Comparison of ENCODE assay signal across 2 cellular contexts in the genomic region with DNA sequence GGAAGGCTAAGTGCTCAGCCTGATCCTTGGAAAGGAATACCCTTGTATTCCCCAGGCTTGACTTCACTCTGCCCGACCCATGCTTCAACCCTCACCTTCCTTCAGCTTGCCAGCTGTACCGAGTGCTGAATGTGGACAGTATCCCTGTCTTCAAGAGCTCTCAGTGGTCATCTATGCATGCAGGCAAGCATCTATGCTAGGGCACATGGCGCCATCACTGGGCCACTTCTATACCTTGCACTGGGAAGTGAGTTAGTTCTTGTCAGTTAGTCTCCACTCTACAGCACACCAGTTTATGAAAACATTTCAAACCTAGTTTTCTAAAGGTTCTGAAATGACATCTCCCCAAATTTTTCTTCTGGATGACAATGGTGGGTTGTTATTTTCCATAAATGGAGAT.
TF ChIP-seq lines count a peak whose summit lies in the region.

No MANE protein-coding gene starts in this region.

TF ChIP-seq in GM23338, 12 proteins besides CTCF, POLR2A, EP300 and RAD21 (continues in another document):
- TF ChIP-seq EZH2 (IDR thresholded peaks at IDR 0.05; ENCODE audit: low read depth, unreplicated experiment) (no peak), JUNB (IDR thresholded peaks at IDR 0.05; ENCODE audit: unreplicated experiment) (no peak), CREB1 (CRISPR knock-in tag; IDR thresholded peaks at IDR 0.05; ENCODE audit: low read depth) (no peak), NANOG (IDR thresholded peaks at IDR 0.05; ENCODE audit: borderline replicate concordance) (no peak), ZNF114 (CRISPR knock-in tag; IDR thresholded peaks at IDR 0.05) (no peak), EZH2phosphoT487 (IDR thresholded peaks at IDR 0.05; ENCODE audit: unreplicated experiment) (no peak), ZNF331 (CRISPR knock-in tag; IDR thresholded peaks at IDR 0.05; ENCODE audit: low read depth) (no peak), POLR2AphosphoS5 (IDR thresholded peaks at IDR 0.05; ENCODE audit: low read depth) (no peak)
- TF ChIP-seq, protein P1, sequence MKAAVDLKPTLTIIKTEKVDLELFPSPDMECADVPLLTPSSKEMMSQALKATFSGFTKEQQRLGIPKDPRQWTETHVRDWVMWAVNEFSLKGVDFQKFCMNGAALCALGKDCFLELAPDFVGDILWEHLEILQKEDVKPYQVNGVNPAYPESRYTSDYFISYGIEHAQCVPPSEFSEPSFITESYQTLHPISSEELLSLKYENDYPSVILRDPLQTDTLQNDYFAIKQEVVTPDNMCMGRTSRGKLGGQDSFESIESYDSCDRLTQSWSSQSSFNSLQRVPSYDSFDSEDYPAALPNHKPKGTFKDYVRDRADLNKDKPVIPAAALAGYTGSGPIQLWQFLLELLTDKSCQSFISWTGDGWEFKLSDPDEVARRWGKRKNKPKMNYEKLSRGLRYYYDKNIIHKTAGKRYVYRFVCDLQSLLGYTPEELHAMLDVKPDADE (IDR thresholded peaks at IDR 0.05): no peak
- TF ChIP-seq, protein P2, sequence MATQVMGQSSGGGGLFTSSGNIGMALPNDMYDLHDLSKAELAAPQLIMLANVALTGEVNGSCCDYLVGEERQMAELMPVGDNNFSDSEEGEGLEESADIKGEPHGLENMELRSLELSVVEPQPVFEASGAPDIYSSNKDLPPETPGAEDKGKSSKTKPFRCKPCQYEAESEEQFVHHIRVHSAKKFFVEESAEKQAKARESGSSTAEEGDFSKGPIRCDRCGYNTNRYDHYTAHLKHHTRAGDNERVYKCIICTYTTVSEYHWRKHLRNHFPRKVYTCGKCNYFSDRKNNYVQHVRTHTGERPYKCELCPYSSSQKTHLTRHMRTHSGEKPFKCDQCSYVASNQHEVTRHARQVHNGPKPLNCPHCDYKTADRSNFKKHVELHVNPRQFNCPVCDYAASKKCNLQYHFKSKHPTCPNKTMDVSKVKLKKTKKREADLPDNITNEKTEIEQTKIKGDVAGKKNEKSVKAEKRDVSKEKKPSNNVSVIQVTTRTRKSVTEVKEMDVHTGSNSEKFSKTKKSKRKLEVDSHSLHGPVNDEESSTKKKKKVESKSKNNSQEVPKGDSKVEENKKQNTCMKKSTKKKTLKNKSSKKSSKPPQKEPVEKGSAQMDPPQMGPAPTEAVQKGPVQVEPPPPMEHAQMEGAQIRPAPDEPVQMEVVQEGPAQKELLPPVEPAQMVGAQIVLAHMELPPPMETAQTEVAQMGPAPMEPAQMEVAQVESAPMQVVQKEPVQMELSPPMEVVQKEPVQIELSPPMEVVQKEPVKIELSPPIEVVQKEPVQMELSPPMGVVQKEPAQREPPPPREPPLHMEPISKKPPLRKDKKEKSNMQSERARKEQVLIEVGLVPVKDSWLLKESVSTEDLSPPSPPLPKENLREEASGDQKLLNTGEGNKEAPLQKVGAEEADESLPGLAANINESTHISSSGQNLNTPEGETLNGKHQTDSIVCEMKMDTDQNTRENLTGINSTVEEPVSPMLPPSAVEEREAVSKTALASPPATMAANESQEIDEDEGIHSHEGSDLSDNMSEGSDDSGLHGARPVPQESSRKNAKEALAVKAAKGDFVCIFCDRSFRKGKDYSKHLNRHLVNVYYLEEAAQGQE (IDR thresholded peaks at IDR 0.05; ENCODE audit: unreplicated experiment): no peak

TF ChIP-seq in H1, 55 proteins besides CTCF, POLR2A, EP300 and RAD21:
- TF ChIP-seq NANOG (IDR thresholded peaks at IDR 0.05; ENCODE audit: insufficient read depth, low read depth, low read length, poor library complexity, severe bottlenecking) (no peak), TAF1 (IDR thresholded peaks at IDR 0.05; ENCODE audit: low read depth, low read length) (no peak), RXRA (IDR thresholded peaks at IDR 0.05; ENCODE audit: insufficient read depth, low read depth, low read length) (no peak), HDAC6 (IDR thresholded peaks at IDR 0.05; ENCODE audit: low read depth, low read length) (no peak), RFX5 (IDR thresholded peaks at IDR 0.05; ENCODE audit: borderline replicate concordance, low read depth, low read length) (no peak), SIN3A (conservative IDR thresholded peaks at IDR 0.05 in 1 of 2, IDR thresholded peaks at IDR 0.05 in 1 of 2; ENCODE audit: low read depth in 1 of 2, low read length in 2 of 2) (no peak)
TF ChIP-seq in H1: peak in this region for 0.
